In genomic region chr9:117435630-117436261, GRCh38 we compare ENCODE assay signal across 19 cellular contexts.
"Had no signal": no experiment of that assay in that cellular context is flagged by ENCODE, and none has a peak within 500 bp of the region (broad histone marks: within the 10 kb centered on the region; RNA-seq: fewer than 3 reads in every experiment).

No MANE protein-coding gene starts in this region.

- H3K27ac Mint-ChIP-seq: naive B cell, nephron had no signal

- H3K27ac ChIP-seq: colonic mucosa, foreskin keratinocyte, hepatocyte, parathyroid adenoma, prostate gland, right lobe of liver, skin epidermis had no signal

- H3K27me3 ChIP-seq: colonic mucosa, foreskin keratinocyte, right lobe of liver, tibial nerve had no signal

- H3K4me1 Mint-ChIP-seq: naive B cell, nephron had no signal

- H3K9me3 ChIP-seq: colonic mucosa, prostate gland, right lobe of liver, tibial nerve had no signal

- H3K36me3 ChIP-seq: colonic mucosa, prostate gland, right lobe of liver, tibial nerve had no signal

- H3K4me1 ChIP-seq: colonic mucosa, parathyroid adenoma, prostate gland, right lobe of liver, tibial nerve had no signal

- H3K9ac ChIP-seq: parathyroid adenoma had no signal

- H3K9me3 Mint-ChIP-seq: nephron had no signal

- H3K4me3 Mint-ChIP-seq: naive B cell, nephron had no signal

- H3K36me3 Mint-ChIP-seq: naive B cell had no signal

- H3K4me3 ChIP-seq: colonic mucosa, hepatocyte, lung, prostate gland, right lobe of liver, skin epidermis, tibial nerve had no signal

- DNase-seq: colonic mucosa; dermis blood vessel endothelial cell; foreskin keratinocyte; left colon; left ventricle myocardium superior; mesenchymal stem cell; midbrain; naive B cell; occipital lobe; retina; right lobe of liver; stimulated activated naive CD4-positive, alpha-beta T cell treated with Interleukin-2 at 50 U/mL for 16 hours had no signal

- ATAC-seq: foreskin keratinocyte, left colon, left ventricle myocardium superior, right lobe of liver had no signal
